Comparison of ENCODE assay signal across 8 cellular contexts in genomic region chr5:140239939-140240700, GRCh38.
DNase-seq lines count a peak whose midpoint lies in the region; ATAC-seq and TF ChIP-seq lines count a peak whose summit lies in the region.

No MANE protein-coding gene starts in this region.

- H4K91ac ChIP-seq in mesenchymal stem cell (ENCODE audit: low read length): no peak overlapping the region

- H3K27me3 ChIP-seq in BE2C (no peaks in the 10 kb centered on the region), mesenchymal stem cell (ENCODE audit: control insufficient read depth in 1 of 2, insufficient read depth in 1 of 2, low read length in 2 of 2) (no peaks in the 10 kb centered on the region)

- H3K27ac ChIP-seq in mesenchymal stem cell (ENCODE audit: low read length, poor library complexity, severe bottlenecking): no peak overlapping the region

- no peak overlapping the region for H2AFZ ChIP-seq in mesenchymal stem cell (ENCODE audit: low read depth, low read length)

- WGBS in mesenchymal stem cell: 52% methylated on average over 9 of the region's 11 CpGs

- DNase-seq in BE2C (peak; percentile 80), NB4 (ENCODE audit: low read depth) (peak; percentile 75), mesenchymal stem cell (peak; percentile 72)
- DNase-seq in activated CD4-positive, alpha-beta T cell treated with anti-CD3 and anti-CD28 coated beads, Interleukin-2, amount 50 U/mL, for 48 hours: peak; percentile 73 to 78
- peak; percentile 32 for DNase-seq in effector CD4-positive, alpha-beta T cell
- DNase-seq in stimulated activated CD8-positive, alpha-beta memory T cell treated with anti-CD3 and anti-CD28 coated beads, Interleukin-2, amount 100 ng/mL, for 48 hours (ENCODE audit: low read depth in 2 of 2): peak; percentile 44 to 59

- H3K4me1 ChIP-seq in BE2C (peaks cover 15% of the 10 kb centered on the region), mesenchymal stem cell (ENCODE audit: control insufficient read depth, insufficient read depth, low read depth, low read length) (peaks cover 24% of the 10 kb centered on the region)

- no peak overlapping the region for H3K4ac ChIP-seq in mesenchymal stem cell (ENCODE audit: low read depth in 1 of 2, low read length in 2 of 2)

- H4K8ac ChIP-seq in mesenchymal stem cell (ENCODE audit: low read length): peak overlapping the region; percentile 43

- H3K9me3 ChIP-seq in BE2C (no peaks in the 10 kb centered on the region), mesenchymal stem cell (ENCODE audit: control insufficient read depth, low read length) (no peaks in the 10 kb centered on the region)

- ATAC-seq in GM19438 (IDR thresholded peaks at IDR 0.05; ENCODE audit: low read depth, unreplicated experiment) (peak; percentile 67), HG03196 (IDR thresholded peaks at IDR 0.05; ENCODE audit: unreplicated experiment) (no peak)

- no peak overlapping the region for H2BK15ac ChIP-seq in mesenchymal stem cell (ENCODE audit: low read depth, poor library complexity, severe bottlenecking)

- no peak overlapping the region for H2AK5ac ChIP-seq in mesenchymal stem cell (ENCODE audit: low read length, severe bottlenecking)

- H3K14ac ChIP-seq in mesenchymal stem cell (ENCODE audit: low read length in 2 of 2): no peak overlapping the region

- no peak overlapping the region for H2BK5ac ChIP-seq in mesenchymal stem cell (ENCODE audit: low read depth, low read length, poor library complexity, severe bottlenecking)

- H3K18ac ChIP-seq in mesenchymal stem cell (ENCODE audit: low read depth in 1 of 2, low read length in 2 of 2): no peak overlapping the region

- no peak overlapping the region for H3K23ac ChIP-seq in mesenchymal stem cell (ENCODE audit: low read length in 2 of 2)

- no peak overlapping the region for H2BK120ac ChIP-seq in mesenchymal stem cell (ENCODE audit: low read depth, low read length)

- peaks cover 23% of the 10 kb centered on the region for H3K79me1 ChIP-seq in mesenchymal stem cell (replicated peaks; ENCODE audit: low read length, poor library complexity, severe bottlenecking)

- no peak for TF ChIP-seq POLR2A in NB4 (IDR thresholded peaks at IDR 0.05; ENCODE audit: extremely low read depth, insufficient read length)

- H3K4me2 ChIP-seq in mesenchymal stem cell (ENCODE audit: low read length, poor library complexity, severe bottlenecking): no peak overlapping the region

- H3K36me3 ChIP-seq in BE2C: peaks cover 8% of the 10 kb centered on the region
- peaks cover 18 to 36% of the 10 kb centered on the region in 2 experiments for H3K36me3 ChIP-seq in mesenchymal stem cell (ENCODE audit: control insufficient read depth in 1 of 2, insufficient read depth in 2 of 2, low read depth in 1 of 2, low read length in 2 of 2)

- TF ChIP-seq CTCF in BE2C (IDR thresholded peaks at IDR 0.05; ENCODE audit: low read depth, low read length): peak; percentile 74
- peak; percentile 69 for TF ChIP-seq CTCF in NB4 (IDR thresholded peaks at IDR 0.05; ENCODE audit: low read depth, low read length)

- no peak overlapping the region for H3K9ac ChIP-seq in mesenchymal stem cell (ENCODE audit: low read length)

- no peak overlapping the region for H3K4me3 ChIP-seq in BE2C (ENCODE audit: low read depth, low read length)
- H3K4me3 ChIP-seq in NB4 (ENCODE audit: low read depth, low read length): no peak overlapping the region
- H3K4me3 ChIP-seq in mesenchymal stem cell (ENCODE audit: insufficient read depth in 1 of 2, low read depth in 1 of 2, low read length in 2 of 2): no peak overlapping the region

- H2BK12ac ChIP-seq in mesenchymal stem cell (ENCODE audit: low read length in 2 of 2): peak overlapping the region in 1 of 2 experiments; percentile 29
